Comparison of ENCODE assay signal across 19 cellular contexts in genomic region chr2:177256026-177256425, GRCh38. TPM values are rescaled to one million over a fixed set of nuclear protein-coding genes. Genes with fewer than 3 reads are reported as not detected.
DNase-seq lines count a peak whose midpoint lies in the region; ATAC-seq and TF ChIP-seq lines count a peak whose summit lies in the region.
"Had no signal": no experiment of that assay in that cellular context is flagged by ENCODE, and none has a peak within 500 bp of the region (broad histone marks: within the 10 kb centered on the region; RNA-seq: fewer than 3 reads in every experiment).

No MANE protein-coding gene starts in this region.

- H3K27ac Mint-ChIP-seq in activated CD4-positive, alpha-beta memory T cell treated with anti-CD3 and anti-CD28 coated beads for 36 hours, result peak overlapping the region; percentile 79
- H3K27ac Mint-ChIP-seq in activated CD4-positive, alpha-beta memory T cell treated with anti-CD3 and anti-CD28 coated beads, Interleukin-2, amount 10 ng/mL, durations not matched to agents 7 days and 5 days, result no peak overlapping the region
- peak overlapping the region; percentile 42 for H3K27ac Mint-ChIP-seq in CD8-positive, alpha-beta T cell
- no peak overlapping the region for H3K27ac Mint-ChIP-seq in GM23338

- H4K8ac ChIP-seq in trophoblast cell (ENCODE audit: low read depth, low read length), result no peak overlapping the region

- ATAC-seq in CD8-positive, alpha-beta T cell, result no peak
- ATAC-seq in GM23338, result no peak

- H3F3A ChIP-seq in GM23338 (replicated peaks; ENCODE audit: low read depth), result no peaks in the 10 kb centered on the region

- H4K91ac ChIP-seq in trophoblast cell (ENCODE audit: low read depth, low read length), result no peak overlapping the region

- H4K20me1 ChIP-seq in GM23338 (replicated peaks; ENCODE audit: insufficient read depth), result peaks cover 53% of the 10 kb centered on the region

- no peak overlapping the region for H3K14ac ChIP-seq in trophoblast cell (ENCODE audit: low read length)

- no peak for DNase-seq in activated CD4-positive, alpha-beta memory T cell treated with anti-CD3 and anti-CD28 coated beads for 36 hours
- no peak for DNase-seq in activated CD4-positive, alpha-beta memory T cell treated with anti-CD3 and anti-CD28 coated beads, Interleukin-2, amount 10 ng/mL, durations not matched to agents 7 days and 5 days
- DNase-seq in CD8-positive, alpha-beta T cell, result no peak
- DNase-seq in colonic mucosa (no peak), trophoblast cell (no peak), superior temporal gyrus (ENCODE audit: extremely low spot score) (no peak), GM23338 (ENCODE audit: low spot score) (no peak)
- no peak for DNase-seq in effector CD8-positive, alpha-beta T cell (lab: John Stamatoyannopoulos, UW)
- DNase-seq: ACHN; activated CD4-positive, alpha-beta T cell treated with anti-CD3 and anti-CD28 coated beads for 48 hours; aorta; DND-41; KG1; naive B cell; NCI-H1105; NCI-H748 treated with DMSO at 0.1 percent for 48 hours; stimulated activated CD4-positive, alpha-beta T cell treated with anti-CD3 and anti-CD28 coated beads, Interleukin-12 subunit alpha, Interleukin-12 subunit beta, amount 100 ng/mL, for 4 hours; upper lobe of left lung had no signal

- peak overlapping the region; percentile 69 for H3K4ac ChIP-seq in trophoblast cell (ENCODE audit: low read depth, low read length)

- H2BK5ac ChIP-seq in trophoblast cell (ENCODE audit: low read depth, low read length, poor library complexity), result no peak overlapping the region

- H3K9ac ChIP-seq in colonic mucosa (ENCODE audit: low read depth in 2 of 2, low read length in 2 of 2), result no peak overlapping the region
- H3K9ac ChIP-seq in trophoblast cell (ENCODE audit: low read length), result no peak overlapping the region

- peaks cover 7% of the 10 kb centered on the region for H3K9me3 Mint-ChIP-seq in activated CD4-positive, alpha-beta memory T cell treated with anti-CD3 and anti-CD28 coated beads for 36 hours
- H3K9me3 Mint-ChIP-seq in activated CD4-positive, alpha-beta memory T cell treated with anti-CD3 and anti-CD28 coated beads, Interleukin-2, amount 10 ng/mL, durations not matched to agents 7 days and 5 days, result peaks cover 4% of the 10 kb centered on the region
- peaks cover 3% of the 10 kb centered on the region for H3K9me3 Mint-ChIP-seq in CD8-positive, alpha-beta T cell
- peaks cover 21% of the 10 kb centered on the region for H3K9me3 Mint-ChIP-seq in GM23338

- POLR2A ChIA-PET in activated CD4-positive, alpha-beta memory T cell treated with anti-CD3 and anti-CD28 coated beads for 36 hours (lab: Charles Lee), result interaction anchor here (1.3 kb wide), 1 partner anchor 12 kb away, joined by 4 read pairs; no protein-coding TSS in a partner anchor
- POLR2A ChIA-PET in activated CD4-positive, alpha-beta memory T cell treated with anti-CD3 and anti-CD28 coated beads, Interleukin-2, amount 10 ng/mL, durations not matched to agents 7 days and 5 days (lab: Charles Lee), result interaction anchor here (1.9 to 8.4 kb wide), 3 partner anchors 9 to 44 kb away, joined by 6 to 158 read pairs (median 26); partner anchors contain the start of genes HNRNPA3 and NFE2L2
- POLR2A ChIA-PET in CD8-positive, alpha-beta T cell (lab: Charles Lee), result interaction anchor here (1.1 to 5.9 kb wide), 3 partner anchors 8 to 89 kb away, joined by 3 to 51 read pairs (median 3); partner anchors contain the start of gene NFE2L2

- H3K79me1 ChIP-seq in trophoblast cell (ENCODE audit: low read length), result no peaks in the 10 kb centered on the region

- no peak overlapping the region for H2BK12ac ChIP-seq in trophoblast cell (ENCODE audit: low read length)

- H2AFZ ChIP-seq in trophoblast cell (ENCODE audit: insufficient read depth, low read length, poor library complexity) (no peak overlapping the region), GM23338 (no peak overlapping the region)

- H3K4me1 Mint-ChIP-seq in activated CD4-positive, alpha-beta memory T cell treated with anti-CD3 and anti-CD28 coated beads for 36 hours (ENCODE audit: low read depth), result peaks cover 90% of the 10 kb centered on the region
- H3K4me1 Mint-ChIP-seq in activated CD4-positive, alpha-beta memory T cell treated with anti-CD3 and anti-CD28 coated beads, Interleukin-2, amount 10 ng/mL, durations not matched to agents 7 days and 5 days, result peaks cover 88% of the 10 kb centered on the region
- H3K4me1 Mint-ChIP-seq in CD8-positive, alpha-beta T cell (ENCODE audit: low read depth), result peaks cover 90% of the 10 kb centered on the region
- H3K4me1 Mint-ChIP-seq in GM23338, result peaks cover 51% of the 10 kb centered on the region

- H3K4me2 ChIP-seq in trophoblast cell (ENCODE audit: low read length), result no peak overlapping the region
- no peak overlapping the region for H3K4me2 ChIP-seq in GM23338

- no peaks in the 10 kb centered on the region for H3K27me3 Mint-ChIP-seq in activated CD4-positive, alpha-beta memory T cell treated with anti-CD3 and anti-CD28 coated beads for 36 hours
- no peaks in the 10 kb centered on the region for H3K27me3 Mint-ChIP-seq in activated CD4-positive, alpha-beta memory T cell treated with anti-CD3 and anti-CD28 coated beads, Interleukin-2, amount 10 ng/mL, durations not matched to agents 7 days and 5 days
- H3K27me3 Mint-ChIP-seq in CD8-positive, alpha-beta T cell (ENCODE audit: low read depth), result no peaks in the 10 kb centered on the region
- H3K27me3 Mint-ChIP-seq in GM23338 (ENCODE audit: insufficient read depth, low read depth, poor library complexity), result peaks cover 10% of the 10 kb centered on the region
- H3K27me3 Mint-ChIP-seq: naive B cell had no signal

- H3K4me3 ChIP-seq in CD8-positive, alpha-beta T cell (ENCODE audit: low read depth, low read length), result no peak overlapping the region
- no peak overlapping the region for H3K4me3 ChIP-seq in colonic mucosa
- H3K4me3 ChIP-seq in trophoblast cell (ENCODE audit: low read depth, low read length), result no peak overlapping the region
- H3K4me3 ChIP-seq in GM23338, result no peak overlapping the region
- H3K4me3 ChIP-seq: HAP-1, upper lobe of left lung had no signal

- no peak overlapping the region for H3K18ac ChIP-seq in trophoblast cell (ENCODE audit: low read length)

- H3K27ac ChIP-seq in CD8-positive, alpha-beta T cell (ENCODE audit: low read depth, low read length), result no peak overlapping the region
- peak overlapping the region; percentile 62 for H3K27ac ChIP-seq in colonic mucosa
- H3K27ac ChIP-seq in trophoblast cell (ENCODE audit: low read depth, low read length), result no peak overlapping the region
- H3K27ac ChIP-seq in GM23338 (ENCODE audit: low read depth), result no peak overlapping the region

- H3K4me3 Mint-ChIP-seq in activated CD4-positive, alpha-beta memory T cell treated with anti-CD3 and anti-CD28 coated beads for 36 hours, result no peak overlapping the region
- no peak overlapping the region for H3K4me3 Mint-ChIP-seq in activated CD4-positive, alpha-beta memory T cell treated with anti-CD3 and anti-CD28 coated beads, Interleukin-2, amount 10 ng/mL, durations not matched to agents 7 days and 5 days
- peak overlapping the region; percentile 50 for H3K4me3 Mint-ChIP-seq in CD8-positive, alpha-beta T cell
- no peak overlapping the region for H3K4me3 Mint-ChIP-seq in GM23338

- H4K12ac ChIP-seq in trophoblast cell (ENCODE audit: low read depth, low read length), result no peak overlapping the region

- no peak for TF ChIP-seq CTCF in CD8-positive, alpha-beta T cell (IDR thresholded peaks at IDR 0.05)
- TF ChIP-seq CTCF in colonic mucosa (IDR thresholded peaks at IDR 0.05) (no peak), GM23338 (conservative IDR thresholded peaks at IDR 0.05; ENCODE audit: low read depth in 2 of 2) (no peak)

- H3K23ac ChIP-seq in trophoblast cell (ENCODE audit: low read length), result no peak overlapping the region

- no CpG with 5 or more reads among the region's 2 CpGs for WGBS in trophoblast cell (ENCODE audit: extremely low coverage, insufficient coverage, insufficient read length)

- CTCF ChIA-PET in activated CD4-positive, alpha-beta memory T cell treated with anti-CD3 and anti-CD28 coated beads for 36 hours (lab: Charles Lee), result interaction anchor here (0.6 to 1.3 kb wide), 3 partner anchors 79 to 262 kb away, joined by 3 to 5 read pairs (median 5); no protein-coding TSS in a partner anchor
- CTCF ChIA-PET in activated CD4-positive, alpha-beta memory T cell treated with anti-CD3 and anti-CD28 coated beads, Interleukin-2, amount 10 ng/mL, durations not matched to agents 7 days and 5 days (lab: Charles Lee), result interaction anchor here (1.9 to 5.1 kb wide), 2 partner anchors 8 to 58 kb away, joined by 5 to 28 read pairs; partner anchors contain the start of gene NFE2L2
- CTCF ChIA-PET in CD8-positive, alpha-beta T cell (lab: Charles Lee), result interaction anchor here (0.6 to 1.8 kb wide), 5 partner anchors 9 to 77 kb away, joined by 3 to 7 read pairs (median 4); partner anchors contain the start of gene NFE2L2

- H3K9me3 ChIP-seq in CD8-positive, alpha-beta T cell (ENCODE audit: low read length), result no peaks in the 10 kb centered on the region
- H3K9me3 ChIP-seq in colonic mucosa, result no peaks in the 10 kb centered on the region
- no peaks in the 10 kb centered on the region for H3K9me3 ChIP-seq in trophoblast cell (ENCODE audit: insufficient read depth, low read depth, low read length)
- H3K9me3 ChIP-seq: upper lobe of left lung had no signal

- H3K36me3 ChIP-seq in CD8-positive, alpha-beta T cell (ENCODE audit: insufficient read depth, low read length), result no peaks in the 10 kb centered on the region
- H3K36me3 ChIP-seq in colonic mucosa (no peaks in the 10 kb centered on the region), trophoblast cell (ENCODE audit: control insufficient read depth in 1 of 2, insufficient read depth in 2 of 2, low read length in 2 of 2) (no peaks in the 10 kb centered on the region), GM23338 (ENCODE audit: insufficient read depth) (0 out of 2 replicates have a peak, but pooled peaks cover 6% of the 10 kb centered on the region)

- H3K4me1 ChIP-seq in CD8-positive, alpha-beta T cell (ENCODE audit: insufficient read depth, low read length), result peaks cover 92% of the 10 kb centered on the region
- H3K4me1 ChIP-seq in colonic mucosa (peaks cover 39% of the 10 kb centered on the region), trophoblast cell (ENCODE audit: control insufficient read depth in 1 of 2, insufficient read depth in 2 of 2, low read length in 2 of 2) (peaks cover 14 to 21% of the 10 kb centered on the region in 2 experiments), GM23338 (ENCODE audit: insufficient read depth) (peaks cover 30% of the 10 kb centered on the region)

- intact Hi-C loops in activated CD4-positive, alpha-beta memory T cell treated with anti-CD3 and anti-CD28 coated beads for 36 hours (cut with micrococcal nuclease), result no loop called here
- intact Hi-C loops in CD8-positive, alpha-beta T cell (cut with DNase I, micrococcal nuclease), result no loop called here
- intact Hi-C loops in colonic mucosa (cut with DNase I), result no loop called here

- H2AK5ac ChIP-seq in trophoblast cell (ENCODE audit: low read length), result no peak overlapping the region

- no peaks in the 10 kb centered on the region for H3K27me3 ChIP-seq in CD8-positive, alpha-beta T cell (ENCODE audit: insufficient read depth, low read length)
- H3K27me3 ChIP-seq in colonic mucosa (no peaks in the 10 kb centered on the region), trophoblast cell (ENCODE audit: insufficient read depth, low read length) (no peaks in the 10 kb centered on the region), GM23338 (ENCODE audit: insufficient read depth) (no peaks in the 10 kb centered on the region)
- H3K27me3 ChIP-seq: upper lobe of left lung had no signal

- H3K9me2 ChIP-seq in GM23338 (ENCODE audit: insufficient read depth), result no peaks in the 10 kb centered on the region

- no peak overlapping the region for H2BK120ac ChIP-seq in trophoblast cell (ENCODE audit: insufficient read depth, low read length, poor library complexity)

- peaks cover 40% of the 10 kb centered on the region for H3K36me3 Mint-ChIP-seq in activated CD4-positive, alpha-beta memory T cell treated with anti-CD3 and anti-CD28 coated beads for 36 hours
- peaks cover 60% of the 10 kb centered on the region for H3K36me3 Mint-ChIP-seq in activated CD4-positive, alpha-beta memory T cell treated with anti-CD3 and anti-CD28 coated beads, Interleukin-2, amount 10 ng/mL, durations not matched to agents 7 days and 5 days (ENCODE audit: low read depth)
- peaks cover 62% of the 10 kb centered on the region for H3K36me3 Mint-ChIP-seq in CD8-positive, alpha-beta T cell
- peaks cover 39% of the 10 kb centered on the region for H3K36me3 Mint-ChIP-seq in GM23338 (ENCODE audit: low read depth)

- H3K79me2 ChIP-seq in trophoblast cell (ENCODE audit: control insufficient read depth, insufficient read depth, low read length, poor library complexity), result peaks cover 19% of the 10 kb centered on the region
- H3K79me2 ChIP-seq in GM23338 (replicated peaks; ENCODE audit: insufficient read depth), result peaks cover 100% of the 10 kb centered on the region

RNA-seq across cellular contexts. Expression of gene NFE2L2, which starts 8.5 kb away (rescaled TPM):
- total RNA-seq in activated CD4-positive, alpha-beta memory T cell treated with anti-CD3 and anti-CD28 coated beads for 36 hours, result 10 to 100 TPM; 51.3 to 52.0 TPM
- 10 to 100 TPM; 63.2 to 63.4 TPM for total RNA-seq in activated CD4-positive, alpha-beta memory T cell treated with anti-CD3 and anti-CD28 coated beads, Interleukin-2, amount 10 ng/mL, durations not matched to agents 7 days and 5 days
- total RNA-seq in CD8-positive, alpha-beta T cell, result 10 to 100 TPM; 81.7 to 88.7 TPM
- total RNA-seq in colonic mucosa, result 10 to 100 TPM; 81.5 to 87.6 TPM
- polyA plus RNA-seq in trophoblast cell (2013), result 78.1 and 80.1 TPM in 2 replicates
- 28.0 and 35.0 TPM in 2 replicates for total RNA-seq in GM23338 (2014; rRNA removed; shearing (Covaris generic))
- 37.8 and 39.1 TPM in 2 replicates for polyA plus RNA-seq in GM23338 (2016; fragmentation: Nextera tagmentation; extraction: Ambion mirVana)

RNA-seq across cellular contexts. Expression of gene HNRNPA3, which starts 43.4 kb away (rescaled TPM):
- total RNA-seq in activated CD4-positive, alpha-beta memory T cell treated with anti-CD3 and anti-CD28 coated beads for 36 hours, result 100 to 1,000 TPM; 303 to 311 TPM
- 100 to 1,000 TPM; 309 to 312 TPM for total RNA-seq in activated CD4-positive, alpha-beta memory T cell treated with anti-CD3 and anti-CD28 coated beads, Interleukin-2, amount 10 ng/mL, durations not matched to agents 7 days and 5 days
- total RNA-seq in CD8-positive, alpha-beta T cell, result 100 to 1,000 TPM; 144 to 160 TPM
- total RNA-seq in colonic mucosa, result 100 to 1,000 TPM; 147 to 278 TPM
- polyA plus RNA-seq in trophoblast cell (2013), result 339 and 340 TPM in 2 replicates
- total RNA-seq in GM23338 (2014; rRNA removed; shearing (Covaris generic)), result 151 and 158 TPM in 2 replicates
- 290 and 376 TPM in 2 replicates for polyA plus RNA-seq in GM23338 (2016; fragmentation: Nextera tagmentation; extraction: Ambion mirVana)

Comparison
In these comparisons a context has a peak if more than half of its experiments do, and no peak if none do; other contexts are left out.
1. H3K27ac Mint-ChIP-seq: peak in activated CD4-positive, alpha-beta memory T cell treated with anti-CD3 and anti-CD28 coated beads for 36 hours (single experiment) and CD8-positive, alpha-beta T cell (single experiment); none in activated CD4-positive, alpha-beta memory T cell treated with anti-CD3 and anti-CD28 coated beads, Interleukin-2, amount 10 ng/mL, durations not matched to agents 7 days and 5 days (single experiment) and GM23338 (single experiment).